1 cellular context compared by ENCODE assay signal in genomic region chr11:102478660-102479245, GRCh38.
TF ChIP-seq lines count a peak whose summit lies in the region.

No MANE protein-coding gene starts in this region.

TF ChIP-seq in GM23338, 12 proteins besides CTCF, POLR2A, EP300 and RAD21 (continued from another document):
- TF ChIP-seq, protein P1, sequence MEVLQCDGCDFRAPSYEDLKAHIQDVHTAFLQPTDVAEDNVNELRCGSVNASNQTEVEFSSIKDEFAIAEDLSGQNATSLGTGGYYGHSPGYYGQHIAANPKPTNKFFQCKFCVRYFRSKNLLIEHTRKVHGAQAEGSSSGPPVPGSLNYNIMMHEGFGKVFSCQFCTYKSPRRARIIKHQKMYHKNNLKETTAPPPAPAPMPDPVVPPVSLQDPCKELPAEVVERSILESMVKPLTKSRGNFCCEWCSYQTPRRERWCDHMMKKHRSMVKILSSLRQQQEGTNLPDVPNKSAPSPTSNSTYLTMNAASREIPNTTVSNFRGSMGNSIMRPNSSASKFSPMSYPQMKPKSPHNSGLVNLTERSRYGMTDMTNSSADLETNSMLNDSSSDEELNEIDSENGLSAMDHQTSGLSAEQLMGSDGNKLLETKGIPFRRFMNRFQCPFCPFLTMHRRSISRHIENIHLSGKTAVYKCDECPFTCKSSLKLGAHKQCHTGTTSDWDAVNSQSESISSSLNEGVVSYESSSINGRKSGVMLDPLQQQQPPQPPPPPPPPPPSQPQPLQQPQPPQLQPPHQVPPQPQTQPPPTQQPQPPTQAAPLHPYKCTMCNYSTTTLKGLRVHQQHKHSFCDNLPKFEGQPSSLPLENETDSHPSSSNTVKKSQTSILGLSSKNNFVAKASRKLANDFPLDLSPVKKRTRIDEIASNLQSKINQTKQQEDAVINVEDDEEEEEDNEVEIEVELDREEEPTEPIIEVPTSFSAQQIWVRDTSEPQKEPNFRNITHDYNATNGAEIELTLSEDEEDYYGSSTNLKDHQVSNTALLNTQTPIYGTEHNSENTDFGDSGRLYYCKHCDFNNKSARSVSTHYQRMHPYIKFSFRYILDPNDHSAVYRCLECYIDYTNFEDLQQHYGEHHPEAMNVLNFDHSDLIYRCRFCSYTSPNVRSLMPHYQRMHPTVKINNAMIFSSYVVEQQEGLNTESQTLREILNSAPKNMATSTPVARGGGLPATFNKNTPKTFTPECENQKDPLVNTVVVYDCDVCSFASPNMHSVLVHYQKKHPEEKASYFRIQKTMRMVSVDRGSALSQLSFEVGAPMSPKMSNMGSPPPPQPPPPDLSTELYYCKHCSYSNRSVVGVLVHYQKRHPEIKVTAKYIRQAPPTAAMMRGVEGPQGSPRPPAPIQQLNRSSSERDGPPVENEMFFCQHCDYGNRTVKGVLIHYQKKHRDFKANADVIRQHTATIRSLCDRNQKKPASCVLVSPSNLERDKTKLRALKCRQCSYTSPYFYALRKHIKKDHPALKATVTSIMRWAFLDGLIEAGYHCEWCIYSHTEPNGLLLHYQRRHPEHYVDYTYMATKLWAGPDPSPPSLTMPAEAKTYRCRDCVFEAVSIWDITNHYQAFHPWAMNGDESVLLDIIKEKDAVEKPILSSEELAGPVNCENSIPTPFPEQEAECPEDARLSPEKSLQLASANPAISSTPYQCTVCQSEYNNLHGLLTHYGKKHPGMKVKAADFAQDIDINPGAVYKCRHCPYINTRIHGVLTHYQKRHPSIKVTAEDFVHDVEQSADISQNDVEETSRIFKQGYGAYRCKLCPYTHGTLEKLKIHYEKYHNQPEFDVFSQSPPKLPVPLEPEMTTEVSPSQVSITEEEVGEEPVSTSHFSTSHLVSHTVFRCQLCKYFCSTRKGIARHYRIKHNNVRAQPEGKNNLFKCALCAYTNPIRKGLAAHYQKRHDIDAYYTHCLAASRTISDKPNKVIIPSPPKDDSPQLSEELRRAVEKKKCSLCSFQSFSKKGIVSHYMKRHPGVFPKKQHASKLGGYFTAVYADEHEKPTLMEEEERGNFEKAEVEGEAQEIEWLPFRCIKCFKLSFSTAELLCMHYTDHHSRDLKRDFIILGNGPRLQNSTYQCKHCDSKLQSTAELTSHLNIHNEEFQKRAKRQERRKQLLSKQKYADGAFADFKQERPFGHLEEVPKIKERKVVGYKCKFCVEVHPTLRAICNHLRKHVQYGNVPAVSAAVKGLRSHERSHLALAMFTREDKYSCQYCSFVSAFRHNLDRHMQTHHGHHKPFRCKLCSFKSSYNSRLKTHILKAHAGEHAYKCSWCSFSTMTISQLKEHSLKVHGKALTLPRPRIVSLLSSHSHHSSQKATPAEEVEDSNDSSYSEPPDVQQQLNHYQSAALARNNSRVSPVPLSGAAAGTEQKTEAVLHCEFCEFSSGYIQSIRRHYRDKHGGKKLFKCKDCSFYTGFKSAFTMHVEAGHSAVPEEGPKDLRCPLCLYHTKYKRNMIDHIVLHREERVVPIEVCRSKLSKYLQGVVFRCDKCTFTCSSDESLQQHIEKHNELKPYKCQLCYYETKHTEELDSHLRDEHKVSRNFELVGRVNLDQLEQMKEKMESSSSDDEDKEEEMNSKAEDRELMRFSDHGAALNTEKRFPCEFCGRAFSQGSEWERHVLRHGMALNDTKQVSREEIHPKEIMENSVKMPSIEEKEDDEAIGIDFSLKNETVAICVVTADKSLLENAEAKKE (CRISPR knock-in tag; IDR thresholded peaks at IDR 0.05): no peak
- TF ChIP-seq ZNF331 (CRISPR knock-in tag; IDR thresholded peaks at IDR 0.05; ENCODE audit: low read depth) (no peak), STAT1 (IDR thresholded peaks at IDR 0.05; ENCODE audit: unreplicated experiment) (no peak)
